1 cellular context compared by ENCODE assay signal in genomic region chr17:1307829-1308228, GRCh38.
TF ChIP-seq lines count a peak whose summit lies in the region.

No MANE protein-coding gene starts in this region.

TF ChIP-seq in K562, 482 proteins besides CTCF, POLR2A, EP300 and RAD21:
- peak; percentile 72 for TF ChIP-seq CBX2 (IDR thresholded peaks at IDR 0.05; ENCODE audit: insufficient read depth, low read length, poor library complexity, severe bottlenecking)
